In genomic region chr14:100617715-100618693, GRCh38 we compare ENCODE assay signal across 13 cellular contexts. TPM values are rescaled to one million over a fixed set of nuclear protein-coding genes. Genes with fewer than 3 reads are reported as not detected.
DNase-seq lines count a peak whose midpoint lies in the region; ATAC-seq and TF ChIP-seq lines count a peak whose summit lies in the region.
"Had no signal": no experiment of that assay in that cellular context is flagged by ENCODE, and none has a peak within 500 bp of the region (broad histone marks: within the 10 kb centered on the region; RNA-seq: fewer than 3 reads in every experiment).

No MANE protein-coding gene starts in this region.

- POLR2A ChIA-PET in naive thymus-derived CD8-positive, alpha-beta T cell (lab: Charles Lee): interaction anchor here (0.6 to 1.7 kb wide), 4 partner anchors 21 to 396 kb away, joined by 3 to 6 read pairs (median 3); no protein-coding TSS in a partner anchor

- H4K20me1 ChIP-seq in BLaER1 treated with 17β-estradiol and CSF1 and Interleukin-3, amounts not matched to agents 10 nM and 100 nM: no peaks in the 10 kb centered on the region

- peak overlapping the region in 1 of 10 experiments; percentile 25; a peak in 2 of 20 replicates for H3K4me3 ChIP-seq in BLaER1 treated with 17β-estradiol and CSF1 and Interleukin-3, amounts not matched to agents 10 nM and 100 nM
- H3K4me3 ChIP-seq in NB4 (ENCODE audit: low read depth, low read length) (no peak overlapping the region), coronary artery (peak overlapping the region; percentile 34)
- H3K4me3 ChIP-seq: skin epidermis, upper lobe of left lung had no signal

- H3K36me3 Mint-ChIP-seq in naive thymus-derived CD8-positive, alpha-beta T cell: no peaks in the 10 kb centered on the region
- H3K36me3 Mint-ChIP-seq: activated naive CD8-positive, alpha-beta T cell had no signal

- no peaks in the 10 kb centered on the region for H3K9me3 Mint-ChIP-seq in naive thymus-derived CD8-positive, alpha-beta T cell

- no peaks in the 10 kb centered on the region for H3K9me3 ChIP-seq in BLaER1 treated with 17β-estradiol and CSF1 and Interleukin-3, amounts not matched to agents 10 nM and 100 nM (replicated peaks in 1 of 11)
- H3K9me3 ChIP-seq: Caco-2, upper lobe of left lung had no signal

- peaks cover 16 to 31% (median 29%) of the 10 kb centered on the region in 4 donors for H3K4me1 Mint-ChIP-seq in naive thymus-derived CD8-positive, alpha-beta T cell

- ATAC-seq in naive thymus-derived CD8-positive, alpha-beta T cell: no peak
- ATAC-seq in GM18858 (IDR thresholded peaks at IDR 0.05; ENCODE audit: unreplicated experiment): no peak
- no peak for ATAC-seq in GM21360 (IDR thresholded peaks at IDR 0.05; ENCODE audit: unreplicated experiment)
- no peak for ATAC-seq in HG02885 (IDR thresholded peaks at IDR 0.05; ENCODE audit: poor library complexity, unreplicated experiment)

- H3K9ac ChIP-seq in BLaER1 treated with 17β-estradiol and CSF1 and Interleukin-3, amounts not matched to agents 10 nM and 100 nM: peak overlapping the region in 9 of 11 experiments; percentile 22 to 62 (median 49); a peak in 16 of 22 replicates

- peak overlapping the region in 9 of 10 donors; percentile 33 to 92 (median 58) for H3K27ac Mint-ChIP-seq in naive thymus-derived CD8-positive, alpha-beta T cell

- H3K27me3 Mint-ChIP-seq in naive thymus-derived CD8-positive, alpha-beta T cell: peaks cover 0 to 3% (median 0%) of the 10 kb centered on the region in 5 donors
- H3K27me3 Mint-ChIP-seq: activated naive CD8-positive, alpha-beta T cell had no signal

- H3K27me3 ChIP-seq in BLaER1 treated with 17β-estradiol and CSF1 and Interleukin-3, amounts not matched to agents 10 nM and 100 nM: no peaks in the 10 kb centered on the region
- H3K27me3 ChIP-seq: upper lobe of left lung had no signal

- TF ChIP-seq POLR2A in NB4 (IDR thresholded peaks at IDR 0.05; ENCODE audit: extremely low read depth, insufficient read length): no peak

- peak overlapping the region in 8 of 10 donors; percentile 9 to 63 (median 40) for H3K4me3 Mint-ChIP-seq in naive thymus-derived CD8-positive, alpha-beta T cell

- DNase-seq in NB4 (ENCODE audit: low read depth): peak; percentile 65
- no peak for DNase-seq in coronary artery (ENCODE audit: low spot score)
- no peak for DNase-seq in naive thymus-derived CD8-positive, alpha-beta T cell
- DNase-seq in NCI-H1105 treated with DMSO at 0.1 percent for 48 hours (lab: John Stamatoyannopoulos, UW): no peak
- DNase-seq: NCI-H146, upper lobe of left lung had no signal

- no peak for TF ChIP-seq CTCF in NB4 (IDR thresholded peaks at IDR 0.05; ENCODE audit: low read depth, low read length)
- TF ChIP-seq CTCF in coronary artery (IDR thresholded peaks at IDR 0.05): no peak

- peaks cover 56 to 70% (median 67%) of the 10 kb centered on the region in 10 experiments for H3K4me1 ChIP-seq in BLaER1 treated with 17β-estradiol and CSF1 and Interleukin-3, amounts not matched to agents 10 nM and 100 nM
- H3K4me1 ChIP-seq: Caco-2 had no signal

- H3K4me2 ChIP-seq in BLaER1 treated with 17β-estradiol and CSF1 and Interleukin-3, amounts not matched to agents 10 nM and 100 nM: peak overlapping the region; percentile 78 to 89 (median 83)

- H3K36me3 ChIP-seq in BLaER1 treated with 17β-estradiol and CSF1 and Interleukin-3, amounts not matched to agents 10 nM and 100 nM: no peaks in the 10 kb centered on the region
- H3K36me3 ChIP-seq: upper lobe of left lung had no signal

- H3K27ac ChIP-seq in BLaER1 treated with 17β-estradiol and CSF1 and Interleukin-3, amounts not matched to agents 10 nM and 100 nM: peak overlapping the region in 9 of 11 experiments; percentile 10 to 76 (median 71); a peak in 18 of 22 replicates
- no peak overlapping the region for H3K27ac ChIP-seq in coronary artery
- H3K27ac ChIP-seq: upper lobe of left lung had no signal

RNA-seq across cellular contexts. Expression of gene BEGAIN, which starts 30.8 kb away (rescaled TPM):
- total RNA-seq in naive thymus-derived CD8-positive, alpha-beta T cell: 1 to 10 TPM; 1.4 to 1.5 TPM
- under 1 TPM in 2 of 3 donors, not detected in 1; 0.25 to 0.27 TPM for polyA plus RNA-seq in naive thymus-derived CD8-positive, alpha-beta T cell

Comparison
In these comparisons a context has a peak if more than half of its experiments do, and no peak if none do; other contexts are left out.
1. H3K27ac ChIP-seq: peak in BLaER1 treated with 17β-estradiol and CSF1 and Interleukin-3, amounts not matched to agents 10 nM and 100 nM (9 of 11); none in coronary artery (0 of 2).